ENCODE assay signal across 11 cellular contexts in the genomic region with DNA sequence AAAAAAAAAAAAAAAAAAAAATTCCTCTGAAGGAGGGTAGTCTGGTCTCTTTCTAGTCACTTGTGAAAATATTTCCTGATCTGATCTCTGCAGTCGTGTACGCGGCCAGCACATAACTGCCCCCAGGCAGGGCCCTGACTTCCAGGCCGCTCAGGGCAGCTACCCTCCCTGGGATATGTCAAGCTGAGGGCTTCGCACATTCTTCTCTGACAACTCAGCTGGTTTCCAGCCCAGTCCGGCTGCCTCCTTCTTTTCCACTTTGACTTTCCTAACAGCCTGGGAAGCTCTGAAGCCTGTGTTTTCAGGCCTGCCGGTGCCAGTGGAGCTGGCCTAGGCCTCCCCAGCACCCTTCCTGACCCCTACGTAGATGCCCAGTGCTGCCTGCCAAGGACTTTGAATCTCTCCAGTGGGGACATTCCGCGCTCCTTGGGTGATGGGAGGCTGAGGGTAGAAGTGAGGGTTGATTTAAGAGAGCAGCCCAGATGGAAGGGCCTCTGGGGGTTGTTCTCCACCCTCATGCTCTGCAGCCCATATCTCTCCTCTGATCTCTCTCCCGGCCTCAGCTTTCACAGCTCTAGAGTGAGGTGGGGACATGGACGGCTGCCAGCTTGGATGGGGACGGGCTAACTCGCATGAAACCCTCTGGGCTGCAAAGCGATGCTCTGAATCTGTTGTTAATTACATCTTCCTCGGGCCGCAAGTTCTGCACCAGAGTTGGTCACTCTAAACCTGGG. TPM values are rescaled to one million over a fixed set of nuclear protein-coding genes. Genes with fewer than 3 reads are reported as not detected.
DNase-seq lines count a peak whose midpoint lies in the region; ATAC-seq and TF ChIP-seq lines count a peak whose summit lies in the region.
"Had no signal": no experiment of that assay in that cellular context is flagged by ENCODE, and none has a peak within 500 bp of the region (broad histone marks: within the 10 kb centered on the region; RNA-seq: fewer than 3 reads in every experiment).

No MANE protein-coding gene starts in this region.

- no peaks in the 10 kb centered on the region for H3K27me3 Mint-ChIP-seq in activated CD4-positive, alpha-beta T cell treated with anti-CD3 and anti-CD28 coated beads for 36 hours

- H3K4me3 Mint-ChIP-seq in activated CD4-positive, alpha-beta T cell treated with anti-CD3 and anti-CD28 coated beads for 36 hours: no peak overlapping the region
- H3K4me3 Mint-ChIP-seq: activated T-cell treated with anti-CD3 and anti-CD28 coated beads, Interleukin-2, amount 50 U/mL, for 72 hours had no signal

- no peak overlapping the region for H3K27ac Mint-ChIP-seq in activated CD4-positive, alpha-beta T cell treated with anti-CD3 and anti-CD28 coated beads for 36 hours
- H3K27ac Mint-ChIP-seq: activated T-cell treated with anti-CD3 and anti-CD28 coated beads, Interleukin-2, amount 50 U/mL, for 72 hours had no signal

- peaks cover 5% of the 10 kb centered on the region for H3K36me3 Mint-ChIP-seq in activated CD4-positive, alpha-beta T cell treated with anti-CD3 and anti-CD28 coated beads for 36 hours (ENCODE audit: low read depth)

- no peaks in the 10 kb centered on the region for H3K4me1 Mint-ChIP-seq in activated CD4-positive, alpha-beta T cell treated with anti-CD3 and anti-CD28 coated beads for 36 hours

- CTCF ChIA-PET in activated CD4-positive, alpha-beta T cell treated with anti-CD3 and anti-CD28 coated beads for 36 hours (lab: Charles Lee): interaction anchor here (0.8 kb wide), 1 partner anchor 101 kb away, joined by 4 read pairs; no protein-coding TSS in a partner anchor

- TF ChIP-seq POLR2A in vagina (IDR thresholded peaks at IDR 0.05): no peak

- H3K4me3 ChIP-seq in esophagus (ENCODE audit: low read depth in 1 of 2, low read length in 2 of 2) (no peak overlapping the region), mucosa of descending colon (no peak overlapping the region), vagina (no peak overlapping the region), H7 (ENCODE audit: insufficient read depth, low read depth, low read length) (no peak overlapping the region)
- H3K4me3 ChIP-seq: SK-N-MC had no signal

- H3K4me1 ChIP-seq in esophagus (ENCODE audit: control insufficient read depth in 2 of 2, insufficient read depth in 2 of 2, low read length in 1 of 2): no peaks in the 10 kb centered on the region
- no peaks in the 10 kb centered on the region for H3K4me1 ChIP-seq in mucosa of descending colon (ENCODE audit: low read depth)
- H3K4me1 ChIP-seq in vagina: peaks cover 74% of the 10 kb centered on the region

- H3K9me3 ChIP-seq in esophagus (ENCODE audit: control insufficient read depth in 2 of 2, insufficient read depth in 1 of 2, low read depth in 1 of 2, low read length in 1 of 2) (peaks cover 0 to 6% of the 10 kb centered on the region in 2 donors), mucosa of descending colon (peaks cover 12% of the 10 kb centered on the region), vagina (no peaks in the 10 kb centered on the region)

- H3K9me3 Mint-ChIP-seq in activated CD4-positive, alpha-beta T cell treated with anti-CD3 and anti-CD28 coated beads for 36 hours (ENCODE audit: low read depth): peaks cover 12% of the 10 kb centered on the region

- TF ChIP-seq CTCF in mucosa of descending colon (IDR thresholded peaks at IDR 0.05) (no peak), vagina (IDR thresholded peaks at IDR 0.05) (no peak)

- H3K36me3 ChIP-seq in esophagus (ENCODE audit: control insufficient read depth in 2 of 2, insufficient read depth in 2 of 2, low read length in 1 of 2): no peaks in the 10 kb centered on the region
- no peaks in the 10 kb centered on the region for H3K36me3 ChIP-seq in mucosa of descending colon (ENCODE audit: low read depth)
- no peaks in the 10 kb centered on the region for H3K36me3 ChIP-seq in vagina
- H3K36me3 ChIP-seq in H7 (replicated peaks; ENCODE audit: control insufficient read depth, insufficient read depth, low read length): no peaks in the 10 kb centered on the region

- H3K27ac ChIP-seq in esophagus (ENCODE audit: low read depth in 2 of 2, low read length in 1 of 2) (peak overlapping the region; percentile 74 to 77), vagina (peak overlapping the region; percentile 80)
- H3K27ac ChIP-seq: 22Rv1, SK-N-MC had no signal

- ATAC-seq in activated CD4-positive, alpha-beta T cell treated with anti-CD3 and anti-CD28 coated beads for 36 hours: no peak
- peak; percentile 50 for ATAC-seq in mucosa of descending colon
- ATAC-seq: activated T-cell treated with anti-CD3 and anti-CD28 coated beads, Interleukin-2, amount 50 U/mL, for 72 hours had no signal

- H3K27me3 ChIP-seq in esophagus (ENCODE audit: control insufficient read depth in 1 of 2, insufficient read depth in 2 of 2, low read length in 2 of 2) (no peaks in the 10 kb centered on the region), vagina (no peaks in the 10 kb centered on the region), H7 (ENCODE audit: control insufficient read depth, insufficient read depth, low read length) (no peaks in the 10 kb centered on the region)

- POLR2A ChIA-PET in activated CD4-positive, alpha-beta T cell treated with anti-CD3 and anti-CD28 coated beads for 36 hours (lab: Charles Lee): no interaction called here

- 62 to 63% methylated on average over 17 of the region's 17 CpGs for WGBS in esophagus, 2 donors

- DNase-seq in activated CD4-positive, alpha-beta T cell treated with anti-CD3 and anti-CD28 coated beads for 36 hours: peak; percentile 0
- no peak for DNase-seq in activated CD4-positive, alpha-beta T cell treated with anti-CD3 and anti-CD28 coated beads for 1 hour
- DNase-seq in mucosa of descending colon (peak in 2 of 3 donors; percentile 29 to 57), vagina (ENCODE audit: extremely low spot score in 2 of 2) (no peak), H7 (no peak), occipital lobe (lab: John Stamatoyannopoulos, UW) (no peak), hippocampal formation (lab: John Stamatoyannopoulos, UW) (no peak)
- DNase-seq: activated T-cell treated with anti-CD3 and anti-CD28 coated beads, Interleukin-2, amount 50 U/mL, for 72 hours had no signal

- intact Hi-C loops in activated CD4-positive, alpha-beta T cell treated with anti-CD3 and anti-CD28 coated beads for 36 hours (cut with DNase I, micrococcal nuclease): no loop called here
- intact Hi-C loops in mucosa of descending colon (cut with DNase I, micrococcal nuclease) (no loop called here), vagina (cut with DNase I) (no loop called here)

RNA-seq across cellular contexts. Expression of a gene that starts 20.7 kb away (rescaled TPM):
- under 1 TPM; 0.07 to 0.16 TPM for total RNA-seq in activated CD4-positive, alpha-beta T cell treated with anti-CD3 and anti-CD28 coated beads for 36 hours
- polyA plus RNA-seq in esophagus: 1 to 10 TPM; 3.5 to 7.6 TPM
- total RNA-seq in mucosa of descending colon: 10 to 100 TPM in 2 of 3 donors, 1 to 10 TPM in 1; 8.6 to 62.3 (median 22.2) TPM
- 36.6 TPM for total RNA-seq in vagina
- total RNA-seq in H7 (2014; rRNA removed; shearing (Covaris generic)): 10.1 and 11.3 TPM in 2 replicates
- total RNA-seq in occipital lobe: 4.5 TPM

Comparison
In these comparisons a context has a peak if more than half of its experiments do, and no peak if none do; other contexts are left out.
1. DNase-seq: peak in activated CD4-positive, alpha-beta T cell treated with anti-CD3 and anti-CD28 coated beads for 36 hours (single experiment) and mucosa of descending colon (2 of 3); none in activated CD4-positive, alpha-beta T cell treated with anti-CD3 and anti-CD28 coated beads for 1 hour (single experiment), vagina (0 of 2), H7 (single experiment), occipital lobe (single experiment) and hippocampal formation (0 of 2).